ENCODE assay signal across 1 cellular context in the genomic region with DNA sequence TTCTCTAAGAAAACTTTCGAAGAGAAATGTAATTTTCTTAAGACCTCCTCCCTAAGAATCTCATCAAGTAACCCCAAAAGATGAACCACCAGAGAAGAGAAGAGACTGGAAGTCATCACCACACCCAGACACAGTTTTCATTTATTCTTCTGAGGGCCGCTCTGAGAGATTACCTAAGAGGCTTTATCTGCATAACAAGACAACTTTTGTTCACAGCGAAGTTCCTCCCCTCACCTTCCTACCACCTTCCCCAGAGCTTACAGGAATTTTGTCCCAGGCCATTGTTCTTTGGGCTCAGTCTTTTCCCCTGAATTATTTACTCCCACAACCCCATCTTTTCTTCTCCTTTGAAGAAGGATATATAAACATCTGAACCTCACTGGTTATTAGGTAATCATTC.
TF ChIP-seq lines count a peak whose summit lies in the region.

No MANE protein-coding gene starts in this region.

TF ChIP-seq in GM23338, 12 proteins besides CTCF, POLR2A, EP300 and RAD21 (continued from another document):
- TF ChIP-seq, protein P1, sequence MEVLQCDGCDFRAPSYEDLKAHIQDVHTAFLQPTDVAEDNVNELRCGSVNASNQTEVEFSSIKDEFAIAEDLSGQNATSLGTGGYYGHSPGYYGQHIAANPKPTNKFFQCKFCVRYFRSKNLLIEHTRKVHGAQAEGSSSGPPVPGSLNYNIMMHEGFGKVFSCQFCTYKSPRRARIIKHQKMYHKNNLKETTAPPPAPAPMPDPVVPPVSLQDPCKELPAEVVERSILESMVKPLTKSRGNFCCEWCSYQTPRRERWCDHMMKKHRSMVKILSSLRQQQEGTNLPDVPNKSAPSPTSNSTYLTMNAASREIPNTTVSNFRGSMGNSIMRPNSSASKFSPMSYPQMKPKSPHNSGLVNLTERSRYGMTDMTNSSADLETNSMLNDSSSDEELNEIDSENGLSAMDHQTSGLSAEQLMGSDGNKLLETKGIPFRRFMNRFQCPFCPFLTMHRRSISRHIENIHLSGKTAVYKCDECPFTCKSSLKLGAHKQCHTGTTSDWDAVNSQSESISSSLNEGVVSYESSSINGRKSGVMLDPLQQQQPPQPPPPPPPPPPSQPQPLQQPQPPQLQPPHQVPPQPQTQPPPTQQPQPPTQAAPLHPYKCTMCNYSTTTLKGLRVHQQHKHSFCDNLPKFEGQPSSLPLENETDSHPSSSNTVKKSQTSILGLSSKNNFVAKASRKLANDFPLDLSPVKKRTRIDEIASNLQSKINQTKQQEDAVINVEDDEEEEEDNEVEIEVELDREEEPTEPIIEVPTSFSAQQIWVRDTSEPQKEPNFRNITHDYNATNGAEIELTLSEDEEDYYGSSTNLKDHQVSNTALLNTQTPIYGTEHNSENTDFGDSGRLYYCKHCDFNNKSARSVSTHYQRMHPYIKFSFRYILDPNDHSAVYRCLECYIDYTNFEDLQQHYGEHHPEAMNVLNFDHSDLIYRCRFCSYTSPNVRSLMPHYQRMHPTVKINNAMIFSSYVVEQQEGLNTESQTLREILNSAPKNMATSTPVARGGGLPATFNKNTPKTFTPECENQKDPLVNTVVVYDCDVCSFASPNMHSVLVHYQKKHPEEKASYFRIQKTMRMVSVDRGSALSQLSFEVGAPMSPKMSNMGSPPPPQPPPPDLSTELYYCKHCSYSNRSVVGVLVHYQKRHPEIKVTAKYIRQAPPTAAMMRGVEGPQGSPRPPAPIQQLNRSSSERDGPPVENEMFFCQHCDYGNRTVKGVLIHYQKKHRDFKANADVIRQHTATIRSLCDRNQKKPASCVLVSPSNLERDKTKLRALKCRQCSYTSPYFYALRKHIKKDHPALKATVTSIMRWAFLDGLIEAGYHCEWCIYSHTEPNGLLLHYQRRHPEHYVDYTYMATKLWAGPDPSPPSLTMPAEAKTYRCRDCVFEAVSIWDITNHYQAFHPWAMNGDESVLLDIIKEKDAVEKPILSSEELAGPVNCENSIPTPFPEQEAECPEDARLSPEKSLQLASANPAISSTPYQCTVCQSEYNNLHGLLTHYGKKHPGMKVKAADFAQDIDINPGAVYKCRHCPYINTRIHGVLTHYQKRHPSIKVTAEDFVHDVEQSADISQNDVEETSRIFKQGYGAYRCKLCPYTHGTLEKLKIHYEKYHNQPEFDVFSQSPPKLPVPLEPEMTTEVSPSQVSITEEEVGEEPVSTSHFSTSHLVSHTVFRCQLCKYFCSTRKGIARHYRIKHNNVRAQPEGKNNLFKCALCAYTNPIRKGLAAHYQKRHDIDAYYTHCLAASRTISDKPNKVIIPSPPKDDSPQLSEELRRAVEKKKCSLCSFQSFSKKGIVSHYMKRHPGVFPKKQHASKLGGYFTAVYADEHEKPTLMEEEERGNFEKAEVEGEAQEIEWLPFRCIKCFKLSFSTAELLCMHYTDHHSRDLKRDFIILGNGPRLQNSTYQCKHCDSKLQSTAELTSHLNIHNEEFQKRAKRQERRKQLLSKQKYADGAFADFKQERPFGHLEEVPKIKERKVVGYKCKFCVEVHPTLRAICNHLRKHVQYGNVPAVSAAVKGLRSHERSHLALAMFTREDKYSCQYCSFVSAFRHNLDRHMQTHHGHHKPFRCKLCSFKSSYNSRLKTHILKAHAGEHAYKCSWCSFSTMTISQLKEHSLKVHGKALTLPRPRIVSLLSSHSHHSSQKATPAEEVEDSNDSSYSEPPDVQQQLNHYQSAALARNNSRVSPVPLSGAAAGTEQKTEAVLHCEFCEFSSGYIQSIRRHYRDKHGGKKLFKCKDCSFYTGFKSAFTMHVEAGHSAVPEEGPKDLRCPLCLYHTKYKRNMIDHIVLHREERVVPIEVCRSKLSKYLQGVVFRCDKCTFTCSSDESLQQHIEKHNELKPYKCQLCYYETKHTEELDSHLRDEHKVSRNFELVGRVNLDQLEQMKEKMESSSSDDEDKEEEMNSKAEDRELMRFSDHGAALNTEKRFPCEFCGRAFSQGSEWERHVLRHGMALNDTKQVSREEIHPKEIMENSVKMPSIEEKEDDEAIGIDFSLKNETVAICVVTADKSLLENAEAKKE (CRISPR knock-in tag; IDR thresholded peaks at IDR 0.05) = peak; percentile 68
- TF ChIP-seq POLR2AphosphoS5 (IDR thresholded peaks at IDR 0.05; ENCODE audit: low read depth) (no peak), ZNF114 (CRISPR knock-in tag; IDR thresholded peaks at IDR 0.05) (0 out of 2 replicates have a peak, but pooled peaks have one; percentile 75)
